ENCODE assay signal across 20 cellular contexts in the genomic region with DNA sequence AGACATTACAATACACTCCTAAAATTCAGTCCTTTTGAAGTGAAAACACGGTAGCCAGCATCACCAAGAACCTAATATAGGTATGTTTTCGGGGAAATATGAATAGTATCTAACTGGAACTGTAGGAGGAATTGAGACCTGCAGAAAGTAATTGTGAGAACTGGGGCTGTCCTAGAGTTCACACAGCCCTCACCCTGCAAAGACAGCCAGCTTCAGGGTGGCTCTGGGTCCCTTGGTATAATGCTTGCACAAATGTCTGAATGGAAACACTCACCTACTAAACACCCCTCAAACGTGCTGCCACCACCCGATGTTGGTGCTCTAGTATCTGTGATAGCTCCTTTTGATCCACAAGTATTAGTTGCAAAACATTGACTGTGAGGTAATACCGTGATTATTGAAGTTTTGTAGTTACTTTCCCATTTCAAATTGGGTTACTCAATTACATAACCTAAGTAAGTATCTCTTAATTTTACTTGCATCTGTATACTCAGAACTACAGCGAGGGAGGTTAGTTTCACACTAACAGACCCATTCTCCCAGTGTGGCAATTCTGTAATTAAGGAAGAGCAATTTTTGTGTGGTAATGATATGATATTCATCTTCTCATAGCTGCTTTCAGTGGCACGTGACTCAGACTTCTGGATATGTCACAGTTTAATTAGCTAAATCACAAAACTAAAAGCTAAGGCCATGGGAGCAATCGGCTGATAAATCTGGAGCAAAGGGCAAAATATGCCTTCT.
DNase-seq lines count a peak whose midpoint lies in the region; ATAC-seq, FAIRE-seq and TF ChIP-seq lines count a peak whose summit lies in the region.
"Had no signal": no experiment of that assay in that cellular context is flagged by ENCODE, and none has a peak within 500 bp of the region (broad histone marks: within the 10 kb centered on the region; RNA-seq: fewer than 3 reads in every experiment).

No MANE protein-coding gene starts in this region.

- H3K4me3 ChIP-seq in prostate gland, result no peak overlapping the region
- H3K4me3 ChIP-seq: breast epithelium, gastrocnemius medialis, K562, left lung had no signal

- peaks cover 53% of the 10 kb centered on the region for H3K36me3 Mint-ChIP-seq in activated T-helper 2 cell treated with anti-CD3 and anti-CD28 coated beads, Interferon-gamma antibody, Interleukin-2, Interleukin-4, amounts not matched to agents 10 μg/mL and 5 μg/mL and 100 μg/mL, durations not matched to agents 14 hours and 24 hours and 36 hours (ENCODE audit: low read depth)

- intact Hi-C loops in activated T-helper 2 cell treated with anti-CD3 and anti-CD28 coated beads, Interferon-gamma antibody, Interleukin-2, Interleukin-4, amounts not matched to agents 10 μg/mL and 5 μg/mL and 100 μg/mL, durations not matched to agents 14 hours and 24 hours and 36 hours (cut with micrococcal nuclease), result loop anchor here (1.0 to 10.0 kb wide), 7 partner anchors 9 to 553 kb away; a partner anchor contains a TSS
- intact Hi-C loops in left ventricle myocardium superior (cut with micrococcal nuclease), result no loop called here
- intact Hi-C loops in prostate gland (cut with DNase I), result no loop called here

- WGBS in prostate gland, result 87% methylated on average over 8 of the region's 8 CpGs

- TF ChIP-seq CTCF in prostate gland (IDR thresholded peaks at IDR 0.05), result no peak

- no peaks in the 10 kb centered on the region for H3K27me3 ChIP-seq in prostate gland (replicated peaks; ENCODE audit: insufficient read depth)
- H3K27me3 ChIP-seq: breast epithelium, gastrocnemius medialis, left lung had no signal

- no peaks in the 10 kb centered on the region for H3K4me1 ChIP-seq in prostate gland (replicated peaks)
- H3K4me1 ChIP-seq: breast epithelium, Caco-2 had no signal

- H3K27me3 Mint-ChIP-seq in activated T-helper 2 cell treated with anti-CD3 and anti-CD28 coated beads, Interferon-gamma antibody, Interleukin-2, Interleukin-4, amounts not matched to agents 10 μg/mL and 5 μg/mL and 100 μg/mL, durations not matched to agents 14 hours and 24 hours and 36 hours (ENCODE audit: low read depth), result no peaks in the 10 kb centered on the region
- H3K27me3 Mint-ChIP-seq: activated CD8-positive, alpha-beta memory T cell treated with anti-CD3 and anti-CD28 coated beads, Interleukin-2, amount 10 ng/mL, durations not matched to agents 7 days and 5 days; activated naive CD4-positive, alpha-beta T cell treated with anti-CD3 and anti-CD28 coated beads, Interleukin-2, amount 50 U/mL, for 24 hours had no signal

- H3K4me1 Mint-ChIP-seq in activated T-helper 2 cell treated with anti-CD3 and anti-CD28 coated beads, Interferon-gamma antibody, Interleukin-2, Interleukin-4, amounts not matched to agents 10 μg/mL and 5 μg/mL and 100 μg/mL, durations not matched to agents 14 hours and 24 hours and 36 hours (ENCODE audit: low read depth), result peaks cover 63% of the 10 kb centered on the region
- H3K4me1 Mint-ChIP-seq: activated naive CD4-positive, alpha-beta T cell treated with anti-CD3 and anti-CD28 coated beads, Interleukin-2, amount 50 U/mL, for 24 hours had no signal

- H3K27ac ChIP-seq in prostate gland, result no peak overlapping the region
- H3K27ac ChIP-seq: breast epithelium, epithelial cell of prostate, gastrocnemius medialis, left lung had no signal

- peak; percentile 73 for ATAC-seq in HG02884 (IDR thresholded peaks at IDR 0.05; ENCODE audit: unreplicated experiment)
- no peak for ATAC-seq in left ventricle myocardium superior
- ATAC-seq: activated CD8-positive, alpha-beta memory T cell treated with anti-CD3 and anti-CD28 coated beads, Interleukin-2, amount 10 ng/mL, durations not matched to agents 7 days and 5 days; gastrocnemius medialis; K562 had no signal

- H3K9me3 Mint-ChIP-seq in activated T-helper 2 cell treated with anti-CD3 and anti-CD28 coated beads, Interferon-gamma antibody, Interleukin-2, Interleukin-4, amounts not matched to agents 10 μg/mL and 5 μg/mL and 100 μg/mL, durations not matched to agents 14 hours and 24 hours and 36 hours, result no peaks in the 10 kb centered on the region
- H3K9me3 Mint-ChIP-seq: activated naive CD4-positive, alpha-beta T cell treated with anti-CD3 and anti-CD28 coated beads, Interleukin-2, amount 50 U/mL, for 24 hours had no signal

- FAIRE-seq in GM12891 (lab: Jason Lieb, UNC), result peak; percentile 82
- FAIRE-seq in GM18507 (lab: Jason Lieb, UNC), result peak; percentile 50
- FAIRE-seq: K562 had no signal

- peak overlapping the region; percentile 30 for H3K4me3 Mint-ChIP-seq in activated T-helper 2 cell treated with anti-CD3 and anti-CD28 coated beads, Interferon-gamma antibody, Interleukin-2, Interleukin-4, amounts not matched to agents 10 μg/mL and 5 μg/mL and 100 μg/mL, durations not matched to agents 14 hours and 24 hours and 36 hours (ENCODE audit: low read depth)
- H3K4me3 Mint-ChIP-seq: activated CD8-positive, alpha-beta memory T cell treated with anti-CD3 and anti-CD28 coated beads, Interleukin-2, amount 10 ng/mL, durations not matched to agents 7 days and 5 days; activated naive CD4-positive, alpha-beta T cell treated with anti-CD3 and anti-CD28 coated beads, Interleukin-2, amount 50 U/mL, for 24 hours had no signal

- TF ChIP-seq POLR2A in GM12891 (IDR thresholded peaks at IDR 0.05; ENCODE audit: low read depth, low read length) (no peak), prostate gland (IDR thresholded peaks at IDR 0.05) (no peak)

- H3K9me3 ChIP-seq in prostate gland, result no peaks in the 10 kb centered on the region
- H3K9me3 ChIP-seq: breast epithelium, Caco-2, gastrocnemius medialis, left lung had no signal

- DNase-seq in GM12891 (ENCODE audit: insufficient read length, low spot score), result no peak
- no peak for DNase-seq in GM18507 (ENCODE audit: extremely low spot score, insufficient read length, low read depth)
- no peak for DNase-seq in activated T-helper 2 cell treated with anti-CD3 and anti-CD28 coated beads, Interferon-gamma antibody, Interleukin-2, Interleukin-4, amounts not matched to agents 10 μg/mL and 5 μg/mL and 100 μg/mL, durations not matched to agents 14 hours and 24 hours and 36 hours (ENCODE audit: low spot score)
- DNase-seq in left ventricle myocardium superior, result no peak
- no peak for DNase-seq in prostate gland (ENCODE audit: low spot score)
- no peak for DNase-seq in NCI-H1092 (lab: John Stamatoyannopoulos, UW)
- DNase-seq: activated CD8-positive, alpha-beta memory T cell treated with anti-CD3 and anti-CD28 coated beads, Interleukin-2, amount 10 ng/mL, durations not matched to agents 7 days and 5 days; Caco-2; dermis blood vessel endothelial cell; gastrocnemius medialis; HCEC 1CT; left lung; MV-4-11; SW 1271; trophoblast cell had no signal

- peak overlapping the region; percentile 82 for H3K27ac Mint-ChIP-seq in activated T-helper 2 cell treated with anti-CD3 and anti-CD28 coated beads, Interferon-gamma antibody, Interleukin-2, Interleukin-4, amounts not matched to agents 10 μg/mL and 5 μg/mL and 100 μg/mL, durations not matched to agents 14 hours and 24 hours and 36 hours
- H3K27ac Mint-ChIP-seq: activated CD8-positive, alpha-beta memory T cell treated with anti-CD3 and anti-CD28 coated beads, Interleukin-2, amount 10 ng/mL, durations not matched to agents 7 days and 5 days; activated naive CD4-positive, alpha-beta T cell treated with anti-CD3 and anti-CD28 coated beads, Interleukin-2, amount 50 U/mL, for 24 hours had no signal

- H3K36me3 ChIP-seq in prostate gland, result no peaks in the 10 kb centered on the region

TF ChIP-seq in GM12891, 5 proteins besides CTCF, POLR2A, EP300 and RAD21:
- peak; percentile 73 for TF ChIP-seq SPI1 (IDR thresholded peaks at IDR 0.05; ENCODE audit: low read depth, low read length)
- no peak for TF ChIP-seq POLR2AphosphoS5 (IDR thresholded peaks at IDR 0.05; ENCODE audit: low read depth, low read length)
TF ChIP-seq in GM12891: peak in this region for 1.
